Comparison of ENCODE assay signal across 13 cellular contexts in genomic region chr17:18481803-18482202, GRCh38. TPM values are rescaled to one million over a fixed set of nuclear protein-coding genes. Genes with fewer than 3 reads are reported as not detected.
"Had no signal": no experiment of that assay in that cellular context is flagged by ENCODE, and none has a peak within 500 bp of the region (broad histone marks: within the 10 kb centered on the region; RNA-seq: fewer than 3 reads in every experiment).

No MANE protein-coding gene starts in this region.

RNA-seq across cellular contexts. Expression of gene LGALS9C, which starts 5.2 kb away (rescaled TPM):
- total RNA-seq: hepatocyte; kidney; kidney epithelial cell; left cardiac atrium; left ventricle myocardium inferior; left ventricle myocardium superior; lung microvascular endothelial cell; mesenteric fat pad; mesothelial cell of epicardium; myocyte; naive thymus-derived CD8-positive, alpha-beta T cell had no signal
- polyA plus RNA-seq: hepatocyte; mammary epithelial cell; naive thymus-derived CD4-positive, alpha-beta T cell; naive thymus-derived CD8-positive, alpha-beta T cell had no signal
